8 cellular contexts compared by ENCODE assay signal in genomic region chr4:145618210-145618911, GRCh38. TPM values are rescaled to one million over a fixed set of nuclear protein-coding genes. Genes with fewer than 3 reads are reported as not detected.
DNase-seq lines count a peak whose midpoint lies in the region; ATAC-seq and TF ChIP-seq lines count a peak whose summit lies in the region.

No MANE protein-coding gene starts in this region.

- H3K27me3 Mint-ChIP-seq in CD4-positive, CD25-positive, alpha-beta regulatory T cell = peaks cover 9% of the 10 kb centered on the region
- peaks cover 2% of the 10 kb centered on the region for H3K27me3 Mint-ChIP-seq in activated CD4-positive, alpha-beta T cell treated with anti-CD3 and anti-CD28 coated beads, Interleukin-2, amount 10 ng/mL, durations not matched to agents 24 days and 14 days
- no peaks in the 10 kb centered on the region for H3K27me3 Mint-ChIP-seq in type B pancreatic cell

- H3K27ac Mint-ChIP-seq in CD4-positive, CD25-positive, alpha-beta regulatory T cell = peak overlapping the region; percentile 98 to 99 (median 98)
- H3K27ac Mint-ChIP-seq in activated CD4-positive, alpha-beta T cell treated with anti-CD3 and anti-CD28 coated beads, Interleukin-2, amount 10 ng/mL, durations not matched to agents 24 days and 14 days = peak overlapping the region; percentile 99
- peak overlapping the region; percentile 100 for H3K27ac Mint-ChIP-seq in type B pancreatic cell

- TF ChIP-seq CTCF in mucosa of descending colon (IDR thresholded peaks at IDR 0.05) (no peak), type B pancreatic cell (conservative IDR thresholded peaks at IDR 0.05) (no peak)

- peaks cover 28% of the 10 kb centered on the region for H3K4me1 ChIP-seq in CD4-positive, CD25-positive, alpha-beta regulatory T cell (ENCODE audit: control insufficient read depth, insufficient read depth, low read length, poor library complexity, severe bottlenecking)
- peaks cover 8% of the 10 kb centered on the region for H3K4me1 ChIP-seq in endocrine pancreas (ENCODE audit: control insufficient read depth, insufficient read depth, low read length)
- H3K4me1 ChIP-seq in mucosa of descending colon (ENCODE audit: low read depth) = peaks cover 12% of the 10 kb centered on the region

- H3K9me3 Mint-ChIP-seq in CD4-positive, CD25-positive, alpha-beta regulatory T cell = no peaks in the 10 kb centered on the region
- H3K9me3 Mint-ChIP-seq in activated CD4-positive, alpha-beta T cell treated with anti-CD3 and anti-CD28 coated beads, Interleukin-2, amount 10 ng/mL, durations not matched to agents 24 days and 14 days = peaks cover 8% of the 10 kb centered on the region
- H3K9me3 Mint-ChIP-seq in type B pancreatic cell = peaks cover 9% of the 10 kb centered on the region

- H3K4me1 Mint-ChIP-seq in CD4-positive, CD25-positive, alpha-beta regulatory T cell = peaks cover 17 to 52% (median 37%) of the 10 kb centered on the region in 4 donors
- H3K4me1 Mint-ChIP-seq in activated CD4-positive, alpha-beta T cell treated with anti-CD3 and anti-CD28 coated beads, Interleukin-2, amount 10 ng/mL, durations not matched to agents 24 days and 14 days = peaks cover 35% of the 10 kb centered on the region
- peaks cover 28% of the 10 kb centered on the region for H3K4me1 Mint-ChIP-seq in type B pancreatic cell (ENCODE audit: unreplicated experiment)

- peaks cover 4% of the 10 kb centered on the region for H3K36me3 Mint-ChIP-seq in CD4-positive, CD25-positive, alpha-beta regulatory T cell
- peaks cover 25% of the 10 kb centered on the region for H3K36me3 Mint-ChIP-seq in activated CD4-positive, alpha-beta T cell treated with anti-CD3 and anti-CD28 coated beads, Interleukin-2, amount 10 ng/mL, durations not matched to agents 24 days and 14 days (ENCODE audit: low read depth)
- H3K36me3 Mint-ChIP-seq in type B pancreatic cell = peaks cover 13% of the 10 kb centered on the region

- H3K27me3 ChIP-seq in CD4-positive, CD25-positive, alpha-beta regulatory T cell (ENCODE audit: control insufficient read depth, insufficient read depth, low read length) = peaks cover 2% of the 10 kb centered on the region
- no peaks in the 10 kb centered on the region for H3K27me3 ChIP-seq in endocrine pancreas (ENCODE audit: control insufficient read depth, insufficient read depth, low read length)

- no peaks in the 10 kb centered on the region for H3K36me3 ChIP-seq in CD4-positive, CD25-positive, alpha-beta regulatory T cell (ENCODE audit: control insufficient read depth, insufficient read depth, low read length)
- H3K36me3 ChIP-seq in endocrine pancreas (ENCODE audit: control insufficient read depth, insufficient read depth, low read length) = no peaks in the 10 kb centered on the region
- H3K36me3 ChIP-seq in mucosa of descending colon (ENCODE audit: low read depth) = no peaks in the 10 kb centered on the region

- peak overlapping the region; percentile 95 for H3K27ac ChIP-seq in CD4-positive, CD25-positive, alpha-beta regulatory T cell (ENCODE audit: insufficient read depth, low read length, poor library complexity, severe bottlenecking)

- intact Hi-C loops in activated CD4-positive, alpha-beta T cell treated with anti-CD3 and anti-CD28 coated beads, Interleukin-2, amount 10 ng/mL, durations not matched to agents 24 days and 14 days (cut with micrococcal nuclease) = loop anchor here (2.0 to 5.0 kb wide), 4 partner anchors 321 to 520 kb away; partner anchors contain the start of genes ABCE1 and ANAPC10
- intact Hi-C loops in mucosa of descending colon (cut with DNase I, micrococcal nuclease) = loop anchor here in 1 of 2 donors (10.0 kb wide), 1 partner anchor 404 kb away; no protein-coding TSS in a partner anchor

- DNase-seq in CD4-positive, CD25-positive, alpha-beta regulatory T cell = no peak
- no peak for DNase-seq in activated CD4-positive, alpha-beta T cell treated with anti-CD3 and anti-CD28 coated beads, Interleukin-2, amount 10 ng/mL, durations not matched to agents 24 days and 14 days
- peak in 2 of 3 donors; percentile 32 to 35 for DNase-seq in mucosa of descending colon
- DNase-seq in type B pancreatic cell (ENCODE audit: extremely low spot score, unreplicated experiment) = no peak
- DNase-seq in cortex of kidney (lab: John Stamatoyannopoulos, UW) = no peak

- peak overlapping the region; percentile 95 to 98 (median 98) for H3K4me3 Mint-ChIP-seq in CD4-positive, CD25-positive, alpha-beta regulatory T cell
- H3K4me3 Mint-ChIP-seq in activated CD4-positive, alpha-beta T cell treated with anti-CD3 and anti-CD28 coated beads, Interleukin-2, amount 10 ng/mL, durations not matched to agents 24 days and 14 days = peak overlapping the region; percentile 98
- H3K4me3 Mint-ChIP-seq in type B pancreatic cell = peak overlapping the region; percentile 99

- ATAC-seq in CD4-positive, CD25-positive, alpha-beta regulatory T cell (ENCODE audit: low read depth in 2 of 2) = peak; percentile 2 to 5
- ATAC-seq in HG02981 (IDR thresholded peaks at IDR 0.05; ENCODE audit: unreplicated experiment) (peak; percentile 2), mucosa of descending colon (peak; percentile 1), GM21737 (IDR thresholded peaks at IDR 0.05; ENCODE audit: unreplicated experiment) (no peak)

- H3K4me3 ChIP-seq in CD4-positive, CD25-positive, alpha-beta regulatory T cell (ENCODE audit: low read depth, low read length) = peak overlapping the region; percentile 84
- H3K4me3 ChIP-seq in endocrine pancreas (ENCODE audit: control insufficient read depth, insufficient read depth, low read length) (peak overlapping the region; percentile 89), mucosa of descending colon (peak overlapping the region; percentile 54)

- H3K9me3 ChIP-seq in CD4-positive, CD25-positive, alpha-beta regulatory T cell (ENCODE audit: control insufficient read depth in 2 of 2, low read length in 2 of 2) = no peaks in the 10 kb centered on the region
- H3K9me3 ChIP-seq in endocrine pancreas (ENCODE audit: control insufficient read depth, low read length) (no peaks in the 10 kb centered on the region), mucosa of descending colon (no peaks in the 10 kb centered on the region)

- H3K9ac ChIP-seq in endocrine pancreas (ENCODE audit: control insufficient read depth, insufficient read depth, low read length) = peak overlapping the region; percentile 93

RNA-seq across cellular contexts. Expression of gene MMAA, which starts 0.8 kb away (rescaled TPM):
- 14.7 TPM for total RNA-seq in CD4-positive, CD25-positive, alpha-beta regulatory T cell
- 10 to 100 TPM in 3 of 4 donors, 1 to 10 TPM in 1; 9.7 to 18.7 (median 13.6) TPM for polyA plus RNA-seq in CD4-positive, CD25-positive, alpha-beta regulatory T cell
- total RNA-seq in activated CD4-positive, alpha-beta T cell treated with anti-CD3 and anti-CD28 coated beads, Interleukin-2, amount 10 ng/mL, durations not matched to agents 24 days and 14 days = 18.9 and 19.5 TPM in 2 replicates
- total RNA-seq in mucosa of descending colon = 10 to 100 TPM; 12.9 to 20.8 (median 18.1) TPM
- total RNA-seq in type B pancreatic cell (ENCODE audit: low replicate concordance) = 10.0 and 10.4 TPM in 2 replicates

Comparison
In these comparisons a context has a peak if more than half of its experiments do, and no peak if none do; other contexts are left out.
1. DNase-seq: peak in mucosa of descending colon (2 of 3); none in CD4-positive, CD25-positive, alpha-beta regulatory T cell (0 of 3), activated CD4-positive, alpha-beta T cell treated with anti-CD3 and anti-CD28 coated beads, Interleukin-2, amount 10 ng/mL, durations not matched to agents 24 days and 14 days (single experiment), type B pancreatic cell (single experiment) and cortex of kidney (single experiment).
2. Peak in every context shown above with its lines, with median percentiles within 50 percentile points of each other: H3K4me3 ChIP-seq, H3K27ac Mint-ChIP-seq and H3K4me3 Mint-ChIP-seq.